25 cellular contexts compared by ENCODE assay signal in the genomic region with DNA sequence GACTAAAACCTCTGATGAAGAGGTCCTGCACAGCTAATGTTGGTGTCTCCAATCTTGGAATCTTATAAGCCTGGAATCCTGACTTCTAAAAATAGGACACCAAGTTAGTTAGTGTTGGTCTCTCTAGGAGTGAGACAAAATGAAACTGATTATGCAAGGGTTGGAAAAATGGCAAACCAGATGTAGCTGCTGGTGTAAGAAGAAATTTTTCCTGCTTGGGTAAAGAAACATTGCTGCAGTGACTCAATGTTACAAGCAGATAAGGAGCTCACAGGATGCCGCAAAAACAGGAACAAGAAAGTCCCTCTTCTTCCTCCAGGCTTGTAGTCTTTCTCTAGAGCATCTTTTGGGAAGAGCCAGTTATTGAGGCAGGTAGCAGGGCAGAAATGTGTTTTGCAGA.
DNase-seq lines count a peak whose midpoint lies in the region; ATAC-seq and TF ChIP-seq lines count a peak whose summit lies in the region.
"Had no signal": no experiment of that assay in that cellular context is flagged by ENCODE, and none has a peak within 500 bp of the region (broad histone marks: within the 10 kb centered on the region; RNA-seq: fewer than 3 reads in every experiment).

No MANE protein-coding gene starts in this region.

- H3K9ac ChIP-seq in OCI-LY1 (ENCODE audit: low read length): no peak overlapping the region
- H3K9ac ChIP-seq: BLaER1 had no signal

- H3K4me3 ChIP-seq in OCI-LY1 (ENCODE audit: low read depth, low read length, poor library complexity, severe bottlenecking): no peak overlapping the region
- no peak overlapping the region for H3K4me3 ChIP-seq in brain microvascular endothelial cell (ENCODE audit: low read depth, low read length)
- H3K4me3 ChIP-seq in GM23338: no peak overlapping the region
- H3K4me3 ChIP-seq: BLaER1, hepatocyte, vagina had no signal

- no peaks in the 10 kb centered on the region for H3K36me3 Mint-ChIP-seq in activated T-cell treated with anti-CD3 and anti-CD28 coated beads, Interleukin-2, amount 50 U/mL, for 24 hours (ENCODE audit: low read depth)
- no peaks in the 10 kb centered on the region for H3K36me3 Mint-ChIP-seq in GM23338 (ENCODE audit: low read depth)
- H3K36me3 Mint-ChIP-seq: activated naive CD8-positive, alpha-beta T cell; naive thymus-derived CD8-positive, alpha-beta T cell had no signal

- H4K20me1 ChIP-seq in OCI-LY1 (ENCODE audit: insufficient read depth, low read length) (no peaks in the 10 kb centered on the region), GM23338 (replicated peaks; ENCODE audit: insufficient read depth) (no peaks in the 10 kb centered on the region)
- H4K20me1 ChIP-seq: BLaER1 had no signal

- H3K4me1 ChIP-seq in OCI-LY1 (ENCODE audit: insufficient read depth, low read length, severe bottlenecking) (peaks cover 65% of the 10 kb centered on the region), GM23338 (ENCODE audit: insufficient read depth) (peaks cover 9% of the 10 kb centered on the region)
- H3K4me1 ChIP-seq: BLaER1, vagina had no signal

- H2AFZ ChIP-seq in OCI-LY1 (ENCODE audit: low read length) (peak overlapping the region; percentile 22), GM23338 (no peak overlapping the region)
- H2AFZ ChIP-seq: hepatocyte had no signal

- H3K27ac Mint-ChIP-seq in activated T-cell treated with anti-CD3 and anti-CD28 coated beads, Interleukin-2, amount 50 U/mL, for 24 hours: no peak overlapping the region
- no peak overlapping the region for H3K27ac Mint-ChIP-seq in GM23338
- H3K27ac Mint-ChIP-seq: activated B cell treated with CpG ODN at 0.5 μM for 24 hours; activated CD8-positive, alpha-beta T cell treated with anti-CD3 and anti-CD28 coated beads for 36 hours; activated naive CD8-positive, alpha-beta T cell; naive thymus-derived CD8-positive, alpha-beta T cell; progenitor cell of endocrine pancreas had no signal

- H3F3A ChIP-seq in OCI-LY1 (ENCODE audit: insufficient read depth, low read length): no peaks in the 10 kb centered on the region; the same call in 1 of the 2 replicates
- H3F3A ChIP-seq in GM23338 (replicated peaks; ENCODE audit: low read depth): no peaks in the 10 kb centered on the region

- H3K27ac ChIP-seq in OCI-LY1 (ENCODE audit: low read depth, low read length, poor library complexity, severe bottlenecking) (peak overlapping the region; percentile 35), brain microvascular endothelial cell (peak overlapping the region; percentile 2), GM23338 (ENCODE audit: low read depth) (no peak overlapping the region)
- H3K27ac ChIP-seq: BLaER1, hepatocyte, vagina had no signal

- H3K27me3 ChIP-seq in OCI-LY1 (ENCODE audit: insufficient read depth, low read length) (no peaks in the 10 kb centered on the region), brain microvascular endothelial cell (replicated peaks) (no peaks in the 10 kb centered on the region), GM23338 (ENCODE audit: insufficient read depth) (no peaks in the 10 kb centered on the region)
- H3K27me3 ChIP-seq: BLaER1, hepatocyte, vagina had no signal

- H3K4me2 ChIP-seq in OCI-LY1 (ENCODE audit: low read length) (peak overlapping the region; percentile 24; the same call in 1 of the 2 replicates), GM23338 (no peak overlapping the region)
- H3K4me2 ChIP-seq: BLaER1, hepatocyte had no signal

- H3K27me3 Mint-ChIP-seq in activated T-cell treated with anti-CD3 and anti-CD28 coated beads, Interleukin-2, amount 50 U/mL, for 24 hours: no peaks in the 10 kb centered on the region
- no peaks in the 10 kb centered on the region for H3K27me3 Mint-ChIP-seq in GM23338 (ENCODE audit: insufficient read depth, low read depth, poor library complexity)
- H3K27me3 Mint-ChIP-seq: activated B cell treated with CpG ODN at 0.5 μM for 24 hours; activated CD8-positive, alpha-beta T cell treated with anti-CD3 and anti-CD28 coated beads for 36 hours; activated naive CD8-positive, alpha-beta T cell; naive thymus-derived CD8-positive, alpha-beta T cell; progenitor cell of endocrine pancreas had no signal

- no peaks in the 10 kb centered on the region for H3K9me3 ChIP-seq in OCI-LY1 (ENCODE audit: low read length)
- H3K9me3 ChIP-seq: BLaER1, vagina had no signal

- H3K79me2 ChIP-seq in OCI-LY1 (ENCODE audit: insufficient read depth, low read length) (no peaks in the 10 kb centered on the region), GM23338 (replicated peaks; ENCODE audit: insufficient read depth) (no peaks in the 10 kb centered on the region)
- H3K79me2 ChIP-seq: hepatocyte had no signal

- TF ChIP-seq CTCF in OCI-LY1 (IDR thresholded peaks at IDR 0.05; ENCODE audit: low read length) (no peak), brain microvascular endothelial cell (IDR thresholded peaks at IDR 0.05; ENCODE audit: low read depth, low read length, missing control alignments) (no peak), GM23338 (conservative IDR thresholded peaks at IDR 0.05; ENCODE audit: low read depth in 2 of 2) (no peak)

- H3K9me3 Mint-ChIP-seq in activated T-cell treated with anti-CD3 and anti-CD28 coated beads, Interleukin-2, amount 50 U/mL, for 24 hours: no peaks in the 10 kb centered on the region
- H3K9me3 Mint-ChIP-seq in GM23338: no peaks in the 10 kb centered on the region
- H3K9me3 Mint-ChIP-seq: activated B cell treated with CpG ODN at 0.5 μM for 24 hours; activated CD8-positive, alpha-beta T cell treated with anti-CD3 and anti-CD28 coated beads for 36 hours; activated T-cell treated with anti-CD3 and anti-CD28 coated beads, Interleukin-2, amount 50 U/mL, for 4 hours; naive thymus-derived CD8-positive, alpha-beta T cell had no signal

- no peaks in the 10 kb centered on the region for H3K4me1 Mint-ChIP-seq in activated T-cell treated with anti-CD3 and anti-CD28 coated beads, Interleukin-2, amount 50 U/mL, for 24 hours (ENCODE audit: low read depth)
- H3K4me1 Mint-ChIP-seq in GM23338: peaks cover 9% of the 10 kb centered on the region; the same call in 2 of the 3 replicates
- H3K4me1 Mint-ChIP-seq: activated B cell treated with CpG ODN at 0.5 μM for 24 hours; naive thymus-derived CD8-positive, alpha-beta T cell had no signal

- peak; percentile 4 for DNase-seq in Daoy (ENCODE audit: low read depth)
- peak; percentile 74 for DNase-seq in brain microvascular endothelial cell
- DNase-seq in non-pigmented ciliary epithelial cell (ENCODE audit: low read depth): peak; percentile 50
- DNase-seq in activated T-cell treated with anti-CD3 and anti-CD28 coated beads, Interleukin-2, amount 50 U/mL, for 24 hours: no peak
- DNase-seq in HPDE6-E6E7 (ENCODE audit: extremely low spot score): no peak
- no peak for DNase-seq in GM23338 (ENCODE audit: low spot score)
- DNase-seq in activated T-cell treated with anti-CD3 and anti-CD28 coated beads, Interleukin-2, amount 50 U/mL, for 48 hours: no peak
- DNase-seq: activated B cell treated with CpG ODN at 0.5 μM for 24 hours; activated CD8-positive, alpha-beta T cell treated with anti-CD3 and anti-CD28 coated beads for 36 hours; activated T-cell treated with anti-CD3 and anti-CD28 coated beads, Interleukin-2, amount 50 U/mL, for 4 hours; GF-D8; kidney; naive thymus-derived CD8-positive, alpha-beta T cell; NCI-H2029 treated with DMSO at 0.1 percent for 48 hours; NCI-H446 treated with DMSO at 0.1 percent for 48 hours; Right ventricle myocardium superior; stimulated activated CD4-positive, alpha-beta T cell treated with anti-CD3 and anti-CD28 coated beads, Interleukin-4, amount 100 ng/mL, for 4 hours; substantia nigra had no signal

- in situ Hi-C loops in brain microvascular endothelial cell (cut with HindIII; ENCODE audit: low pct_ligation_motif_present, low sequenced_read_pairs): no loop called here

- H3K36me3 ChIP-seq in OCI-LY1 (ENCODE audit: insufficient read depth, low read length): no peaks in the 10 kb centered on the region
- no peaks in the 10 kb centered on the region for H3K36me3 ChIP-seq in brain microvascular endothelial cell (replicated peaks)
- H3K36me3 ChIP-seq in GM23338 (ENCODE audit: insufficient read depth): no peaks in the 10 kb centered on the region
- H3K36me3 ChIP-seq: BLaER1, vagina had no signal

- no peak overlapping the region for H3K4me3 Mint-ChIP-seq in activated T-cell treated with anti-CD3 and anti-CD28 coated beads, Interleukin-2, amount 50 U/mL, for 24 hours
- H3K4me3 Mint-ChIP-seq in GM23338: no peak overlapping the region
- H3K4me3 Mint-ChIP-seq: activated B cell treated with CpG ODN at 0.5 μM for 24 hours; activated CD8-positive, alpha-beta T cell treated with anti-CD3 and anti-CD28 coated beads for 36 hours; activated naive CD8-positive, alpha-beta T cell; activated T-cell treated with anti-CD3 and anti-CD28 coated beads, Interleukin-2, amount 50 U/mL, for 4 hours; naive thymus-derived CD8-positive, alpha-beta T cell had no signal

- ATAC-seq in GM23338: no peak
- ATAC-seq: activated CD8-positive, alpha-beta T cell treated with anti-CD3 and anti-CD28 coated beads for 36 hours; activated T-cell treated with anti-CD3 and anti-CD28 coated beads, Interleukin-2, amount 50 U/mL, for 4 hours; esophagus mucosa; naive thymus-derived CD8-positive, alpha-beta T cell had no signal

- no peaks in the 10 kb centered on the region for H3K9me2 ChIP-seq in OCI-LY1 (ENCODE audit: low read depth, low read length)
- H3K9me2 ChIP-seq in GM23338 (ENCODE audit: insufficient read depth): no peaks in the 10 kb centered on the region

TF ChIP-seq in GM23338, 12 proteins besides CTCF, POLR2A, EP300 and RAD21 (continues in another document):
- TF ChIP-seq ZNF114 (CRISPR knock-in tag; IDR thresholded peaks at IDR 0.05): no peak
- TF ChIP-seq, protein P1, sequence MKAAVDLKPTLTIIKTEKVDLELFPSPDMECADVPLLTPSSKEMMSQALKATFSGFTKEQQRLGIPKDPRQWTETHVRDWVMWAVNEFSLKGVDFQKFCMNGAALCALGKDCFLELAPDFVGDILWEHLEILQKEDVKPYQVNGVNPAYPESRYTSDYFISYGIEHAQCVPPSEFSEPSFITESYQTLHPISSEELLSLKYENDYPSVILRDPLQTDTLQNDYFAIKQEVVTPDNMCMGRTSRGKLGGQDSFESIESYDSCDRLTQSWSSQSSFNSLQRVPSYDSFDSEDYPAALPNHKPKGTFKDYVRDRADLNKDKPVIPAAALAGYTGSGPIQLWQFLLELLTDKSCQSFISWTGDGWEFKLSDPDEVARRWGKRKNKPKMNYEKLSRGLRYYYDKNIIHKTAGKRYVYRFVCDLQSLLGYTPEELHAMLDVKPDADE (IDR thresholded peaks at IDR 0.05): no peak
- TF ChIP-seq ZNF331 (CRISPR knock-in tag; IDR thresholded peaks at IDR 0.05; ENCODE audit: low read depth): no peak
- TF ChIP-seq EZH2 (IDR thresholded peaks at IDR 0.05; ENCODE audit: low read depth, unreplicated experiment): no peak
- no peak for TF ChIP-seq CREB1 (CRISPR knock-in tag; IDR thresholded peaks at IDR 0.05; ENCODE audit: low read depth)

Comparison
In these comparisons a context has a peak if more than half of its experiments do, and no peak if none do; other contexts are left out.
1. DNase-seq: peak in Daoy (single experiment), brain microvascular endothelial cell (single experiment) and non-pigmented ciliary epithelial cell (single experiment); none in activated T-cell treated with anti-CD3 and anti-CD28 coated beads, Interleukin-2, amount 50 U/mL, for 24 hours (single experiment), HPDE6-E6E7 (single experiment), GM23338 (single experiment) and activated T-cell treated with anti-CD3 and anti-CD28 coated beads, Interleukin-2, amount 50 U/mL, for 48 hours (0 of 2).